In the genomic region with DNA sequence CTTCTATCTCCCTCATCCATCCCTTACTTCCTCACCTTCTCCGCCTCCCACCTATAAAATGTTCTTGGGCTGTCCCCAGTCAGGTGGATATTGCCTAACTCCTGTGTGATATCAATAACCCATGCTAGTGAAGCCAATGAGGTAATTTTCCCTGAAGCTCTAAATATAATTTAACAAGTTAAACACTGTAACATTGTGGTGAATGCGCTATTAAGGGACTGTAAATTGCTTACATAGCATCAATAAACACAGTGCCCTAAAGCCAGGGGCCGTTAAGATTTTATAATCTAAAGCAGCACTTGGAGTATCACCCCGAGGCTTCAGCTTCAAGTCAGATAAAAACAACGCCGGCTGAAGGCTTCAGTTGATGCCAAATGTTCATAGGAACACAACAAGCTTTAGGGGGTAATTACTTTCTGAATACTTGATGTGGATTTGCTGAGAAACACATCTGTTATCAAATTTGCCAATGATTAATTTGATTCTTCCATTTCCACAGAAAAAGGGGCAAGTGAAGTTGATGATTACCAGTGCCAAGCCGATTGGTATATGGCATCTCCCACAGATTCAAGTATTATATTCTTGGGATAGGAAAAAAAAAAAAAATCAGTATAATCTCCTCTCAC, we compare ENCODE assay signal across 17 cellular contexts.
DNase-seq lines count a peak whose midpoint lies in the region; ATAC-seq and TF ChIP-seq lines count a peak whose summit lies in the region.
"Had no signal": no experiment of that assay in that cellular context is flagged by ENCODE, and none has a peak within 500 bp of the region (broad histone marks: within the 10 kb centered on the region; RNA-seq: fewer than 3 reads in every experiment).

No MANE protein-coding gene starts in this region.

- H3K4me1 Mint-ChIP-seq in nephron (peaks cover 54% of the 10 kb centered on the region), nephron progenitor cell (peaks cover 56% of the 10 kb centered on the region)
- H3K4me1 Mint-ChIP-seq: CD4-positive, CD25-positive, alpha-beta regulatory T cell had no signal

- no peak overlapping the region for H3K4me3 ChIP-seq in esophagus muscularis mucosa
- H3K4me3 ChIP-seq: HAP-1 had no signal

- ATAC-seq in HG02885 (IDR thresholded peaks at IDR 0.05; ENCODE audit: poor library complexity, unreplicated experiment): no peak

- no peaks in the 10 kb centered on the region for H3K27me3 ChIP-seq in esophagus muscularis mucosa

- peaks cover 0 to 15% (median 14%) of the 10 kb centered on the region in 4 donors for H3K4me1 ChIP-seq in esophagus muscularis mucosa
- H3K4me1 ChIP-seq: Caco-2, HAP-1 had no signal

- H3K27me3 Mint-ChIP-seq in nephron (ENCODE audit: low read depth): peaks cover 10% of the 10 kb centered on the region
- H3K27me3 Mint-ChIP-seq in nephron progenitor cell (ENCODE audit: low read depth, poor library complexity): peaks cover 6% of the 10 kb centered on the region

- H3K9me3 Mint-ChIP-seq in nephron (peaks cover 18% of the 10 kb centered on the region), nephron progenitor cell (peaks cover 25% of the 10 kb centered on the region)

- no peak for TF ChIP-seq CTCF in nephron (IDR thresholded peaks at IDR 0.05; ENCODE audit: unreplicated experiment in 3 of 3)
- TF ChIP-seq CTCF in nephron progenitor cell (IDR thresholded peaks at IDR 0.05): no peak
- no peak for TF ChIP-seq CTCF in esophagus muscularis mucosa (IDR thresholded peaks at IDR 0.05)

- H3K27ac Mint-ChIP-seq in nephron (peak overlapping the region; percentile 47 to 62 (median 53)), nephron progenitor cell (no peak overlapping the region)
- H3K27ac Mint-ChIP-seq: CD4-positive, CD25-positive, alpha-beta regulatory T cell; T-helper 1 cell treated with Interleukin-12 subunit alpha and Interleukin-12 subunit beta and Interleukin-4 antibody, amounts not matched to agents 30 μg/mL and 1 μg/mL, for 36 hours had no signal

- DNase-seq in DMS 273 (lab: John Stamatoyannopoulos, UW; ENCODE audit: unreplicated experiment) (peak; percentile 55), H4 (ENCODE audit: low spot score) (peak; percentile 82), NCI-H82 (lab: John Stamatoyannopoulos, UW) (peak; percentile 84), nephron progenitor cell (no peak), esophagus muscularis mucosa (ENCODE audit: extremely low spot score) (no peak)
- DNase-seq: Caco-2; CD4-positive, CD25-positive, alpha-beta regulatory T cell; MV-4-11; NCI-H1694 treated with DMSO at 0.1 percent for 48 hours; NCI-H446 treated with DMSO at 0.1 percent for 48 hours; OCI-M1; RPMI8226; SIG-M5 had no signal

- H3K9me3 ChIP-seq in esophagus muscularis mucosa: peaks cover 0 to 4% (median 0%) of the 10 kb centered on the region in 4 donors
- H3K9me3 ChIP-seq: Caco-2, HAP-1 had no signal

- peaks cover 7% of the 10 kb centered on the region for H3K36me3 Mint-ChIP-seq in nephron (ENCODE audit: low read depth)
- H3K36me3 Mint-ChIP-seq in nephron progenitor cell (ENCODE audit: low read depth): peaks cover 20% of the 10 kb centered on the region
- H3K36me3 Mint-ChIP-seq: CD4-positive, CD25-positive, alpha-beta regulatory T cell had no signal

- H3K4me3 Mint-ChIP-seq in nephron (no peak overlapping the region), nephron progenitor cell (no peak overlapping the region)
- H3K4me3 Mint-ChIP-seq: CD4-positive, CD25-positive, alpha-beta regulatory T cell; T-helper 1 cell treated with Interleukin-12 subunit alpha and Interleukin-12 subunit beta and Interleukin-4 antibody, amounts not matched to agents 30 μg/mL and 1 μg/mL, for 36 hours had no signal

- no peaks in the 10 kb centered on the region for H3K36me3 ChIP-seq in esophagus muscularis mucosa
- H3K36me3 ChIP-seq: HAP-1 had no signal

- H3K27ac ChIP-seq in esophagus muscularis mucosa (replicated peaks in 1 of 4): no peak overlapping the region

- TF ChIP-seq EP300 in esophagus muscularis mucosa (IDR thresholded peaks at IDR 0.05): no peak

- intact Hi-C loops in esophagus muscularis mucosa (cut with DNase I): no loop called here

- 43% methylated on average over 7 of the region's 7 CpGs for WGBS in esophagus muscularis mucosa

- TF ChIP-seq POLR2A in esophagus muscularis mucosa (IDR thresholded peaks at IDR 0.05; ENCODE audit: low read depth): no peak

Comparison
In these comparisons a context has a peak if more than half of its experiments do, and no peak if none do; other contexts are left out.
1. DNase-seq: peak in DMS 273 (single experiment), H4 (single experiment) and NCI-H82 (single experiment); none in nephron progenitor cell (single experiment) and esophagus muscularis mucosa (single experiment).